8 cellular contexts compared by ENCODE assay signal in the genomic region with DNA sequence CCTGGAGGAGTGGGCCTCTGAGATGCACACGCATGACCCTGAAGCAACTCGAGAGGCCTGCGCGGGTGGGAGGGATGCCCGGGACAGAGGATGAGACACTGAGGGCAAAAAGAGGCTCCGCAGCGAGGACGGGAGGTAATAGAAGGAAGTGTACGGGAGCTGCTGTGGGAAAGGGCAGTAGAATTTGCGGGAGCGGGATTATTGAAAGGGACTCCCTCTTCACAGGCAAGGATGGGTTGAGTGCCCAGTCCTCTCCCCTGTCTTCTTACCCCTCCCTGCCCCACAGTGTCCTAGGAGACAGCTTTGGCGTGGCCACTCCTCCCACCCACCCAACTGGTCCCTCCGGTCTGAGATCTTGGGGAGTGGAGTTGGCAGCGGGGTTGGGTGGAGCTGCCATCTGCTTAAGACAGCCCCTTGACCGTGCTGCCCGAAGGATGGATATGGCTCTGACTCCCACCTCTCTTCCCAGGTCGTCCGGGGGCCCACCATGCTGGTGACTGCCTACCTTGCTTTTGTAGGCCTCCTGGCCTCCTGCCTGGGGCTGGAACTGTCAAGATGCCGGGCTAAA. TPM values are rescaled to one million over a fixed set of nuclear protein-coding genes. Genes with fewer than 3 reads are reported as not detected.
DNase-seq lines count a peak whose midpoint lies in the region; ATAC-seq and TF ChIP-seq lines count a peak whose summit lies in the region.

No MANE protein-coding gene starts in this region.

- peak overlapping the region; percentile 77 for H3K4me3 ChIP-seq in RWPE2 (ENCODE audit: severe bottlenecking)

- ATAC-seq in RWPE2 (ENCODE audit: low read depth): peak; percentile 46
- ATAC-seq in natural killer cell: no peak

- peak overlapping the region; percentile 98 for H3K4me3 Mint-ChIP-seq in natural killer cell

- H3K9me3 ChIP-seq in RWPE2 (ENCODE audit: severe bottlenecking): no peaks in the 10 kb centered on the region

- peak; percentile 5 for TF ChIP-seq CTCF in RWPE2 (IDR thresholded peaks at IDR 0.05; ENCODE audit: poor library complexity, severe bottlenecking)
- no peak for TF ChIP-seq CTCF in natural killer cell (IDR thresholded peaks at IDR 0.05)
- TF ChIP-seq CTCF in GM20000 (IDR thresholded peaks at IDR 0.05; ENCODE audit: extremely low read depth, missing control alignments): no peak

- DNase-seq in NCI-H748 (lab: John Stamatoyannopoulos, UW; ENCODE audit: unreplicated experiment) (peak; percentile 61), NCI-H748 treated with DMSO at 0.1 percent for 48 hours (lab: John Stamatoyannopoulos, UW) (no peak), RWPE2 (ENCODE audit: low spot score) (no peak), epithelial cell of prostate (ENCODE audit: low read depth, low spot score) (no peak), natural killer cell (no peak), mucosa of gallbladder (ENCODE audit: low spot score) (no peak), globus pallidus (ENCODE audit: low spot score) (no peak), GM20000 (ENCODE audit: low spot score) (no peak)

- H3K27ac Mint-ChIP-seq in natural killer cell: peak overlapping the region; percentile 84 to 88

- no peaks in the 10 kb centered on the region for H3K36me3 Mint-ChIP-seq in natural killer cell

- no peaks in the 10 kb centered on the region for H3K27me3 Mint-ChIP-seq in natural killer cell (ENCODE audit: low read depth in 2 of 2)

- H3K27me3 ChIP-seq in RWPE2 (ENCODE audit: insufficient read depth, poor library complexity, severe bottlenecking): no peaks in the 10 kb centered on the region

- intact Hi-C loops in natural killer cell (cut with micrococcal nuclease): loop anchor here (1.0 kb wide), 1 partner anchor 16 kb away; the partner anchor contains the start of gene ESPL1

- no peaks in the 10 kb centered on the region for H3K9me3 Mint-ChIP-seq in natural killer cell

- H3K4me1 Mint-ChIP-seq in natural killer cell: peaks cover 22 to 26% of the 10 kb centered on the region in 2 donors

- H3K27ac ChIP-seq in RWPE2 (ENCODE audit: poor library complexity, severe bottlenecking): peak overlapping the region; percentile 53
- peak overlapping the region; percentile 68 for H3K27ac ChIP-seq in epithelial cell of prostate

- peaks cover 6% of the 10 kb centered on the region for H3K4me1 ChIP-seq in RWPE2 (ENCODE audit: insufficient read depth, poor library complexity, severe bottlenecking)

- H3K36me3 ChIP-seq in RWPE2 (ENCODE audit: low read depth): no peaks in the 10 kb centered on the region; the same call in 1 of the 2 replicates

RNA-seq across cellular contexts. Expression of gene ESPL1, which starts 15.7 kb away (rescaled TPM):
- total RNA-seq in natural killer cell (1 to 10 TPM; 1.9 to 5.8 (median 3.1) TPM), mucosa of gallbladder (1.5 TPM)

RNA-seq across cellular contexts. Expression of gene RARG, which starts 20.4 kb away (rescaled TPM):
- total RNA-seq in natural killer cell (10 to 100 TPM; 24.0 to 30.6 (median 27.5) TPM), mucosa of gallbladder (41.8 TPM)

RNA-seq across cellular contexts. Expression of gene PFDN5, which starts 42.9 kb away (rescaled TPM):
- 100 to 1,000 TPM; 365 to 450 (median 439) TPM for total RNA-seq in natural killer cell
- 420 TPM for total RNA-seq in mucosa of gallbladder

RNA-seq across cellular contexts. Expression of gene ITGB7, which starts 45.4 kb away (rescaled TPM):
- 100 to 1,000 TPM; 329 to 441 (median 439) TPM for total RNA-seq in natural killer cell
- total RNA-seq in mucosa of gallbladder: 5.8 TPM

RNA-seq across cellular contexts. Expression of gene MYG1, which starts 47.1 kb away (rescaled TPM):
- total RNA-seq in natural killer cell: 10 to 100 TPM; 22.8 to 30.6 (median 28.1) TPM
- total RNA-seq in mucosa of gallbladder: 63.4 TPM
